ENCODE assay signal across 9 cellular contexts in genomic region chr10:21724695-21725371, GRCh38.
DNase-seq lines count a peak whose midpoint lies in the region; FAIRE-seq and TF ChIP-seq lines count a peak whose summit lies in the region.
"Had no signal": no experiment of that assay in that cellular context is flagged by ENCODE, and none has a peak within 500 bp of the region (broad histone marks: within the 10 kb centered on the region; RNA-seq: fewer than 3 reads in every experiment).

No MANE protein-coding gene starts in this region.

- no peak overlapping the region for H3T11ph ChIP-seq in H9 (ENCODE audit: low read length)

- peak; percentile 51 for FAIRE-seq in small intestine (lab: Jason Lieb, UNC)

- H3K79me1 ChIP-seq in H9 (ENCODE audit: insufficient read depth, low read depth, low read length, poor library complexity, severe bottlenecking) = no peaks in the 10 kb centered on the region

- H3K27me3 ChIP-seq in H9 (ENCODE audit: insufficient read depth, low read length) (no peaks in the 10 kb centered on the region), small intestine (ENCODE audit: control insufficient read depth in 2 of 2, insufficient read depth in 2 of 2, low read length in 2 of 2) (no peaks in the 10 kb centered on the region)

- H3K23me2 ChIP-seq in H9 (ENCODE audit: insufficient read length, low read depth, low read length, poor library complexity, severe bottlenecking) = no peaks in the 10 kb centered on the region

- H3K27ac ChIP-seq in H9 (ENCODE audit: insufficient read length, low read depth, low read length) (no peak overlapping the region), small intestine (ENCODE audit: low read depth in 1 of 2, low read length in 1 of 2) (peak overlapping the region in 1 of 2 donors; percentile 48)
- H3K27ac ChIP-seq: C4-2B had no signal

- no peaks in the 10 kb centered on the region for H4K20me1 ChIP-seq in H9 (ENCODE audit: control insufficient read depth, insufficient read depth, insufficient read length)

- H3K9me3 Mint-ChIP-seq in H9 = no peaks in the 10 kb centered on the region; a peak in 1 of 5 replicates

- no peak overlapping the region for H2BK120ac ChIP-seq in H9 (ENCODE audit: low read depth, low read length, poor library complexity, severe bottlenecking)

- H3K4me1 Mint-ChIP-seq in H9 = peaks cover 33 to 35% of the 10 kb centered on the region in 2 experiments

- peaks cover 0 to 2% of the 10 kb centered on the region in 2 donors for H3K36me3 ChIP-seq in small intestine (ENCODE audit: control insufficient read depth in 2 of 2, insufficient read depth in 2 of 2, low read length in 2 of 2)

- H4K91ac ChIP-seq in H9 (ENCODE audit: insufficient read length, low read depth, low read length) = no peak overlapping the region

- H2BK5ac ChIP-seq in H9 (ENCODE audit: insufficient read length, low read length) = no peak overlapping the region

- no peak overlapping the region for H3K9ac ChIP-seq in H9 (ENCODE audit: extremely low read depth, insufficient read length, low read length)

- no peak overlapping the region for H3K4ac ChIP-seq in H9 (ENCODE audit: low read depth, low read length)

- no peak overlapping the region for H3K18ac ChIP-seq in H9 (ENCODE audit: insufficient read length, low read depth, low read length)

- no peak overlapping the region for H3K4me3 Mint-ChIP-seq in H9

- peaks cover 2 to 31% (median 21%) of the 10 kb centered on the region in 3 experiments; a peak in 4 of 7 replicates for H3K36me3 Mint-ChIP-seq in H9 (ENCODE audit: insufficient read depth in 1 of 3, low read depth in 3 of 3)

- no peak overlapping the region for H2AFZ ChIP-seq in H9 (ENCODE audit: low read length)

- H3K4me1 ChIP-seq in H9 (ENCODE audit: insufficient read depth, low read length) (peaks cover 3% of the 10 kb centered on the region; the same call in 1 of the 2 replicates), small intestine (ENCODE audit: control insufficient read depth in 2 of 2, insufficient read depth in 1 of 2, low read depth in 1 of 2, low read length in 1 of 2) (peaks cover 4 to 5% of the 10 kb centered on the region in 2 donors)

- H2AK5ac ChIP-seq in H9 (ENCODE audit: insufficient read length, low read length) = no peak overlapping the region

- no peaks in the 10 kb centered on the region for H3K27me3 Mint-ChIP-seq in H9 (ENCODE audit: low read depth)

- H3K27ac Mint-ChIP-seq in H9 = peak overlapping the region; percentile 34 to 66 (median 54); a peak in 6 of 7 replicates

- no peaks in the 10 kb centered on the region for H3K79me2 ChIP-seq in H9 (ENCODE audit: insufficient read depth, low read length)

- H4K8ac ChIP-seq in H9 (replicated peaks; ENCODE audit: insufficient read length, low read depth, low read length) = no peak overlapping the region

- WGBS in H9 (ENCODE audit: extremely low coverage, insufficient read length, low lambda C conversion rate) = no CpG with 5 or more reads among the region's 4 CpGs
- WGBS in small intestine, 3 donors = 0 to 2% (median 2%) methylated on average over 4 of the region's 4 CpGs

- H3K14ac ChIP-seq in H9 (ENCODE audit: insufficient read depth, low read length) = no peak overlapping the region

- TF ChIP-seq CTCF in H9 (conservative IDR thresholded peaks at IDR 0.05) (no peak), astrocyte of the spinal cord (IDR thresholded peaks at IDR 0.05; ENCODE audit: low read depth, low read length) (no peak)

- DNase-seq in activated CD8-positive, alpha-beta memory T cell treated with anti-CD3 and anti-CD28 coated beads, Interleukin-2, amount 50 U/mL, for 1 hour (ENCODE audit: extremely low read depth) = peak; percentile 5
- no peak for DNase-seq in activated CD8-positive, alpha-beta memory T cell treated with anti-CD3 and anti-CD28 coated beads, Interleukin-2, amount 50 U/mL, for 48 hours
- DNase-seq in H9 = no peak
- DNase-seq in LoVo (ENCODE audit: low spot score) = peak; percentile 99
- DNase-seq in astrocyte of the spinal cord (ENCODE audit: low read depth, low spot score) = peak; percentile 100
- peak in 44 of 51 donors; percentile 9 to 90 (median 66) for DNase-seq in hypothalamus (lab: John Stamatoyannopoulos, UW)
- DNase-seq in small intestine = peak; percentile 98

- no peak overlapping the region for H2BK12ac ChIP-seq in H9 (ENCODE audit: insufficient read length, low read depth, low read length)

- H3K4me3 ChIP-seq in astrocyte of the spinal cord (ENCODE audit: low read depth, low read length) (no peak overlapping the region), small intestine (ENCODE audit: low read depth in 1 of 2, low read length in 2 of 2) (no peak overlapping the region)

- in situ Hi-C loops in astrocyte of the spinal cord (cut with HindIII; ENCODE audit: low sequenced_read_pairs) = no loop called here

- no peak overlapping the region for H4K5ac ChIP-seq in H9 (ENCODE audit: insufficient read length, low read depth, low read length)

- no peak overlapping the region for H3K4me2 ChIP-seq in H9 (ENCODE audit: insufficient read depth, insufficient read length, low read length)

- H3K23ac ChIP-seq in H9 (ENCODE audit: insufficient read length, low read depth, low read length) = no peak overlapping the region

- no peak overlapping the region for H2BK20ac ChIP-seq in H9 (ENCODE audit: low read depth, low read length, poor library complexity, severe bottlenecking)

- no peak overlapping the region for H2BK15ac ChIP-seq in H9 (ENCODE audit: low read depth, low read length)

- H3K9me3 ChIP-seq in H9 (ENCODE audit: control insufficient read depth, low read depth, low read length) (no peaks in the 10 kb centered on the region), small intestine (ENCODE audit: control insufficient read depth, low read depth) (no peaks in the 10 kb centered on the region)

- H3K56ac ChIP-seq in H9 (ENCODE audit: insufficient read length, low read depth, low read length) = no peak overlapping the region

TF ChIP-seq in PFSK-1, 5 proteins besides CTCF, POLR2A, EP300 and RAD21:
- no peak for TF ChIP-seq FOXP2 (optimal IDR thresholded peaks at IDR 0.05; ENCODE audit: borderline replicate concordance, extremely low read depth, extremely low read length, insufficient read depth)
- peak; percentile 62; the same call in 1 of the 2 replicates for TF ChIP-seq SIN3A (IDR thresholded peaks at IDR 0.05; ENCODE audit: borderline replicate concordance, insufficient read depth, low read length)
- TF ChIP-seq TAF1 (IDR thresholded peaks at IDR 0.05; ENCODE audit: borderline replicate concordance, insufficient read depth, low read length) = no peak
- no peak; the same call in 1 of the 2 replicates for TF ChIP-seq POLR2AphosphoS5 (IDR thresholded peaks at IDR 0.05; ENCODE audit: low read depth, low read length)
- peak in 1 of 2 experiments; percentile 13; a peak in 1 of 4 replicates for TF ChIP-seq REST (IDR thresholded peaks at IDR 0.05; ENCODE audit: insufficient read depth in 1 of 2, low read depth in 2 of 2, low read length in 2 of 2)

Comparison
In these comparisons a context has a peak if more than half of its experiments do, and no peak if none do; other contexts are left out.
1. DNase-seq: peak in activated CD8-positive, alpha-beta memory T cell treated with anti-CD3 and anti-CD28 coated beads, Interleukin-2, amount 50 U/mL, for 1 hour (single experiment), LoVo (single experiment), astrocyte of the spinal cord (single experiment), hypothalamus (44 of 51) and small intestine (single experiment); none in activated CD8-positive, alpha-beta memory T cell treated with anti-CD3 and anti-CD28 coated beads, Interleukin-2, amount 50 U/mL, for 48 hours (single experiment) and H9 (single experiment).